2 cellular contexts compared by ENCODE assay signal in the genomic region with DNA sequence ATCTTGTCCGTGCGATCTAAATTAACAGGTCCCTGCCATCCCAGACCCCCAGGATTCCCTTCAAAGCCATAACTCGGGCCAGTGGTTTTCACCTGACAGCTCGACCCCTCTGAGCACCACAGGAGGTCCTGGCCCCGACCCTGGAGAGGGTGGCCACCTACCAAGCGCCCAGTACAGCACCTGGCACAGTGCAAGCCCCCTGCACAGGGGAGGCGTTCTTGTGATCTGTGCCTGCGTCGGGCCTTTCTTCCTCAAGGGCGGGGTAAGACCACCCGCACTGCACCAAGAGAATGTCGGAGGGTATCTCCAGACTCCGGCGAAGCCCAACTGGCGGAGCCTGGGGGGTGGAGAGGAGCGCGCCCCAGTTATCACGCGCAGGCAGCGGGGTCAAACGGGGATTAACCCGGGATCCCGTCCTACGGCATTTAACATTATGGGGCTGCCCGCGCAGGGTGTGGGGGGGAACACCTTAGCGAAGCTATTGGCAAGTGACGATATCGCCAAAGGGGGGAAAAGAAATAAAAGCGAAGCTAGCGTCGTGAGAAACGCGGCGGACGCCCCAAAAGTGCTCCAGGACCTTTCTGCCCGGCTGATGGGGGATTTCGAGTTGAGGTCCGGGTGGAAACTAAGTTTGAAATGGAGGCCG.
A peak's percentile ranks its signal among the peaks of the same experiment; 100 is the strongest.
TF ChIP-seq lines count a peak whose summit lies in the region.

No MANE protein-coding gene starts in this region.

TF ChIP-seq in HCT116, 20 proteins besides CTCF, POLR2A, EP300 and RAD21:
- no peak for TF ChIP-seq EZH2 (IDR thresholded peaks at IDR 0.05)
- TF ChIP-seq EZH2phosphoT487 (IDR thresholded peaks at IDR 0.05; ENCODE audit: borderline replicate concordance): no peak
- no peak for TF ChIP-seq YY1 (IDR thresholded peaks at IDR 0.05; ENCODE audit: extremely low read depth, insufficient replicate concordance, low read depth, low read length)
- TF ChIP-seq REST (IDR thresholded peaks at IDR 0.05; ENCODE audit: low read depth): no peak
- no peak for TF ChIP-seq CBX3 (IDR thresholded peaks at IDR 0.05; ENCODE audit: low read depth)

TF ChIP-seq in H1, 55 proteins besides CTCF, POLR2A, EP300 and RAD21:
- TF ChIP-seq, protein P1, sequence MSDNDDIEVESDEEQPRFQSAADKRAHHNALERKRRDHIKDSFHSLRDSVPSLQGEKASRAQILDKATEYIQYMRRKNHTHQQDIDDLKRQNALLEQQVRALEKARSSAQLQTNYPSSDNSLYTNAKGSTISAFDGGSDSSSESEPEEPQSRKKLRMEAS (IDR thresholded peaks at IDR 0.05): no peak
- TF ChIP-seq ATF3 (IDR thresholded peaks at IDR 0.05; ENCODE audit: insufficient read depth, low read depth, low read length) (no peak), YY1 (IDR thresholded peaks at IDR 0.05; ENCODE audit: low read depth, low read length) (no peak), RFX5 (IDR thresholded peaks at IDR 0.05; ENCODE audit: borderline replicate concordance, low read depth, low read length) (no peak), ATF2 (IDR thresholded peaks at IDR 0.05; ENCODE audit: low read length) (no peak), KDM4A (IDR thresholded peaks at IDR 0.05; ENCODE audit: low read depth, low read length, severe bottlenecking) (peak; percentile 28), TAF1 (IDR thresholded peaks at IDR 0.05; ENCODE audit: low read depth, low read length) (no peak; the same call in 1 of the 2 replicates), RBBP5 (IDR thresholded peaks at IDR 0.05; ENCODE audit: borderline replicate concordance, low read depth, low read length) (0 out of 2 replicates have a peak, but pooled peaks have one; percentile 24), GABPA (IDR thresholded peaks at IDR 0.05; ENCODE audit: borderline replicate concordance, insufficient read depth, low read length) (no peak), ASH2L (IDR thresholded peaks at IDR 0.05; ENCODE audit: low read length) (peak; percentile 37), SAP30 (IDR thresholded peaks at IDR 0.05; ENCODE audit: insufficient read depth, insufficient replicate concordance, low read length) (peak; percentile 1), SUZ12 (IDR thresholded peaks at IDR 0.05; ENCODE audit: low read length) (no peak), EGR1 (IDR thresholded peaks at IDR 0.05; ENCODE audit: borderline replicate concordance, low read depth, low read length) (no peak), SIN3A (conservative IDR thresholded peaks at IDR 0.05 in 1 of 2, IDR thresholded peaks at IDR 0.05 in 1 of 2; ENCODE audit: low read depth in 1 of 2, low read length in 2 of 2) (peak in 1 of 2 experiments; percentile 55; a peak in 1 of 4 replicates), BRCA1 (IDR thresholded peaks at IDR 0.05; ENCODE audit: low read depth, low read length) (no peak), PHF8 (conservative IDR thresholded peaks at IDR 0.05; ENCODE audit: low read depth, low read length) (peak; percentile 30; the same call in 1 of the 2 replicates), HDAC2 (IDR thresholded peaks at IDR 0.05; ENCODE audit: borderline replicate concordance in 1 of 2, low read depth in 2 of 2, low read length in 2 of 2) (0 out of 4 replicates have a peak, but pooled peaks of 1 of the 2 experiments have one; percentile 25), RXRA (IDR thresholded peaks at IDR 0.05; ENCODE audit: insufficient read depth, low read depth, low read length) (no peak), CREB1 (IDR thresholded peaks at IDR 0.05) (no peak), SP4 (IDR thresholded peaks at IDR 0.05; ENCODE audit: low read length) (no peak), BCL11A (IDR thresholded peaks at IDR 0.05; ENCODE audit: low read depth in 2 of 2, low read length in 2 of 2) (no peak), TAF7 (optimal IDR thresholded peaks at IDR 0.05; ENCODE audit: borderline replicate concordance, low read depth, low read length) (peak; percentile 43)
- TF ChIP-seq, protein P2, sequence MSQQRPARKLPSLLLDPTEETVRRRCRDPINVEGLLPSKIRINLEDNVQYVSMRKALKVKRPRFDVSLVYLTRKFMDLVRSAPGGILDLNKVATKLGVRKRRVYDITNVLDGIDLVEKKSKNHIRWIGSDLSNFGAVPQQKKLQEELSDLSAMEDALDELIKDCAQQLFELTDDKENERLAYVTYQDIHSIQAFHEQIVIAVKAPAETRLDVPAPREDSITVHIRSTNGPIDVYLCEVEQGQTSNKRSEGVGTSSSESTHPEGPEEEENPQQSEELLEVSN (IDR thresholded peaks at IDR 0.05): peak; percentile 71
